30 cellular contexts compared by ENCODE assay signal in genomic region chr20:33604991-33605370, GRCh38. TPM values are rescaled to one million over a fixed set of nuclear protein-coding genes. Genes with fewer than 3 reads are reported as not detected.
"Had no signal": no experiment of that assay in that cellular context is flagged by ENCODE, and none has a peak within 500 bp of the region (broad histone marks: within the 10 kb centered on the region; RNA-seq: fewer than 3 reads in every experiment).

No MANE protein-coding gene starts in this region.

- DNase-seq: activated CD4-positive, alpha-beta T cell treated with anti-CD3 and anti-CD28 coated beads for 36 hours; activated CD4-positive, alpha-beta T cell treated with anti-CD3 and anti-CD28 coated beads, Interleukin-2, amount 50 U/mL, for 4 hours; activated CD8-positive, alpha-beta memory T cell treated with anti-CD3 and anti-CD28 coated beads for 24 hours; activated CD8-positive, alpha-beta memory T cell treated with anti-CD3 and anti-CD28 coated beads, Interleukin-2, amount 50 U/mL, for 4 hours; activated T-cell treated with anti-CD3 and anti-CD28 coated beads, Interleukin-2, amount 50 U/mL, for 24 hours; aorta; brain microvascular endothelial cell; central memory CD4-positive, alpha-beta T cell; dermis blood vessel endothelial cell; effector memory CD4-positive, alpha-beta T cell; kidney glomerular epithelial cell; left ventricle myocardium inferior; ovary; psoas muscle; right cardiac atrium; stimulated activated CD4-positive, alpha-beta T cell treated with anti-CD3 and anti-CD28 coated beads, Interleukin-12 subunit alpha, Interleukin-12 subunit beta, amount 100 ng/mL, for 4 hours; stimulated activated CD4-positive, alpha-beta T cell treated with anti-CD3 and anti-CD28 coated beads, Interleukin-4, amount 100 ng/mL, for 4 hours; stimulated activated naive CD8-positive, alpha-beta T cell treated with anti-CD3 and anti-CD28 coated beads, Interleukin-15, Interleukin-2, amounts not matched to agents 100 U/mL and 50 U/mL, for 24 hours; T-helper 9 cell; tibial artery had no signal

- H3K4me1 ChIP-seq: tibial artery had no signal

- H3K9me3 Mint-ChIP-seq: activated naive CD4-positive, alpha-beta T cell treated with anti-CD3 and anti-CD28 coated beads, Interleukin-2, amount 50 U/mL, for 72 hours; activated T-cell treated with anti-CD3 and anti-CD28 coated beads, Interleukin-2, amount 50 U/mL, for 24 hours; activated T-helper 17 cell treated with anti-CD3 and anti-CD28 coated beads, Interleukin-2, amount 50 U/mL, for 72 hours; mesothelial cell of epicardium; natural killer cell treated with Interleukin-12 subunit alpha and Interleukin-12 subunit beta and Interleukin-15 and Interleukin-18, amount 100 ng/mL, for 72 hours; WTC11 had no signal

- ATAC-seq: activated CD4-positive, alpha-beta T cell treated with anti-CD3 and anti-CD28 coated beads for 36 hours; activated naive CD4-positive, alpha-beta T cell treated with anti-CD3 and anti-CD28 coated beads, Interleukin-2, amount 50 U/mL, for 72 hours; activated T-helper 17 cell treated with anti-CD3 and anti-CD28 coated beads, Interleukin-2, amount 50 U/mL, for 72 hours; natural killer cell treated with Interleukin-12 subunit alpha and Interleukin-12 subunit beta and Interleukin-15 and Interleukin-18, amount 100 ng/mL, for 72 hours; right cardiac atrium; stimulated activated naive CD8-positive, alpha-beta T cell treated with anti-CD3 and anti-CD28 coated beads, Interleukin-15, Interleukin-2, amounts not matched to agents 100 U/mL and 50 U/mL, for 24 hours; WTC11 had no signal

- FAIRE-seq: frontal cortex had no signal

- H3K4me3 ChIP-seq: left ventricle myocardium inferior, ovary, psoas muscle, tibial artery had no signal

- H3K9me3 ChIP-seq: left ventricle myocardium inferior, neutrophil, ovary, psoas muscle, tibial artery had no signal

- H3K27ac Mint-ChIP-seq: activated CD4-positive, alpha-beta T cell treated with anti-CD3 and anti-CD28 coated beads for 36 hours; activated naive CD4-positive, alpha-beta T cell treated with anti-CD3 and anti-CD28 coated beads, Interleukin-2, amount 50 U/mL, for 72 hours; activated T-cell treated with anti-CD3 and anti-CD28 coated beads, Interleukin-2, amount 50 U/mL, for 24 hours; activated T-helper 17 cell treated with anti-CD3 and anti-CD28 coated beads, Interleukin-2, amount 50 U/mL, for 72 hours; mesothelial cell of epicardium; natural killer cell treated with Interleukin-12 subunit alpha and Interleukin-12 subunit beta and Interleukin-15 and Interleukin-18, amount 100 ng/mL, for 72 hours; WTC11 had no signal

- H3K4me3 Mint-ChIP-seq: activated CD4-positive, alpha-beta T cell treated with anti-CD3 and anti-CD28 coated beads for 36 hours; activated T-cell treated with anti-CD3 and anti-CD28 coated beads, Interleukin-2, amount 50 U/mL, for 24 hours; activated T-helper 17 cell treated with anti-CD3 and anti-CD28 coated beads, Interleukin-2, amount 50 U/mL, for 72 hours; mesothelial cell of epicardium; natural killer cell treated with Interleukin-12 subunit alpha and Interleukin-12 subunit beta and Interleukin-15 and Interleukin-18, amount 100 ng/mL, for 72 hours; WTC11 had no signal

- H3K36me3 ChIP-seq: brain microvascular endothelial cell, ovary had no signal

- H3K27me3 ChIP-seq: brain microvascular endothelial cell, neutrophil, ovary, tibial artery had no signal

- H3K27me3 Mint-ChIP-seq: activated CD4-positive, alpha-beta T cell treated with anti-CD3 and anti-CD28 coated beads for 36 hours; activated T-cell treated with anti-CD3 and anti-CD28 coated beads, Interleukin-2, amount 50 U/mL, for 24 hours; activated T-helper 17 cell treated with anti-CD3 and anti-CD28 coated beads, Interleukin-2, amount 50 U/mL, for 72 hours; natural killer cell treated with Interleukin-12 subunit alpha and Interleukin-12 subunit beta and Interleukin-15 and Interleukin-18, amount 100 ng/mL, for 72 hours had no signal

- H3K4me1 Mint-ChIP-seq: mesothelial cell of epicardium, WTC11 had no signal

- H3K36me3 Mint-ChIP-seq: natural killer cell treated with Interleukin-12 subunit alpha and Interleukin-12 subunit beta and Interleukin-15 and Interleukin-18, amount 100 ng/mL, for 72 hours; WTC11 had no signal

- H3K27ac ChIP-seq: brain microvascular endothelial cell, left ventricle myocardium inferior, neutrophil, ovary, psoas muscle, tibial artery had no signal

RNA-seq across cellular contexts. Expression of gene C20orf144, which starts 57.1 kb away (rescaled TPM):
- total RNA-seq: dermis blood vessel endothelial cell, left ventricle myocardium inferior, psoas muscle, right cardiac atrium, skeletal muscle tissue, subcutaneous adipose tissue, ureter had no signal
